19 cellular contexts compared by ENCODE assay signal in genomic region chr6:165876568-165876967, GRCh38.
DNase-seq lines count a peak whose midpoint lies in the region; ATAC-seq, FAIRE-seq and TF ChIP-seq lines count a peak whose summit lies in the region.
"Had no signal": no experiment of that assay in that cellular context is flagged by ENCODE, and none has a peak within 500 bp of the region (broad histone marks: within the 10 kb centered on the region; RNA-seq: fewer than 3 reads in every experiment).

No MANE protein-coding gene starts in this region.

- 12% methylated on average over 6 of the region's 6 CpGs for WGBS in esophagus muscularis mucosa

- no peaks in the 10 kb centered on the region for H3K27me3 ChIP-seq in esophagus muscularis mucosa
- H3K27me3 ChIP-seq: colonic mucosa had no signal

- no peak for FAIRE-seq in kidney (lab: Jason Lieb, UNC)
- FAIRE-seq: frontal cortex, small intestine had no signal

- TF ChIP-seq CTCF in esophagus muscularis mucosa (IDR thresholded peaks at IDR 0.05), result no peak
- TF ChIP-seq CTCF in kidney (IDR thresholded peaks at IDR 0.05; ENCODE audit: borderline replicate concordance, extremely low read depth, insufficient read depth), result no peak

- no peak for ATAC-seq in HG02642 (IDR thresholded peaks at IDR 0.05; ENCODE audit: poor library complexity, unreplicated experiment)
- no peak for ATAC-seq in GM19035 (IDR thresholded peaks at IDR 0.05; ENCODE audit: unreplicated experiment)
- ATAC-seq in HG02678 (IDR thresholded peaks at IDR 0.05; ENCODE audit: unreplicated experiment), result no peak
- ATAC-seq: activated naive CD4-positive, alpha-beta T cell treated with anti-CD3 and anti-CD28 coated beads, Interleukin-2, amount 50 U/mL, for 72 hours; T-helper 17 cell had no signal

- peaks cover 10 to 41% (median 28%) of the 10 kb centered on the region in 4 donors for H3K4me1 ChIP-seq in esophagus muscularis mucosa
- H3K4me1 ChIP-seq in kidney (ENCODE audit: control insufficient read depth in 1 of 2, insufficient read depth in 1 of 2, low read depth in 1 of 2, low read length in 2 of 2), result peaks cover 0 to 4% of the 10 kb centered on the region in 2 donors
- H3K4me1 ChIP-seq: colonic mucosa had no signal

- intact Hi-C loops in esophagus muscularis mucosa (cut with DNase I) (no loop called here), kidney (cut with DNase I) (no loop called here)

- TF ChIP-seq EP300 in esophagus muscularis mucosa (IDR thresholded peaks at IDR 0.05), result no peak

- H3K27ac ChIP-seq in esophagus muscularis mucosa (replicated peaks in 1 of 4) (peak overlapping the region; percentile 28 to 78 (median 71)), kidney (ENCODE audit: low read depth in 2 of 2, low read length in 2 of 2) (no peak overlapping the region)
- H3K27ac ChIP-seq: colonic mucosa had no signal

- TF ChIP-seq POLR2A in esophagus muscularis mucosa (IDR thresholded peaks at IDR 0.05; ENCODE audit: low read depth), result no peak

- DNase-seq in esophagus muscularis mucosa (ENCODE audit: extremely low spot score) (peak; percentile 92), kidney (peak; percentile 37), renal cortical epithelial cell (ENCODE audit: low read depth) (peak; percentile 7), NCI-H2107 treated with DMSO at 0.1 percent for 48 hours (lab: John Stamatoyannopoulos, UW; ENCODE audit: unreplicated experiment) (no peak)
- DNase-seq: activated CD4-positive, alpha-beta T cell treated with anti-CD3 and anti-CD28 coated beads for 1 hour; activated CD8-positive, alpha-beta memory T cell treated with anti-CD3 and anti-CD28 coated beads, Interleukin-2, amount 50 U/mL, for 48 hours; colonic mucosa; HFFc6; kidney glomerular epithelial cell; NCI-H2029 treated with DMSO at 0.1 percent for 48 hours; NCI-H82; small intestine; T-helper 17 cell had no signal

- no peaks in the 10 kb centered on the region for H3K36me3 ChIP-seq in esophagus muscularis mucosa
- no peaks in the 10 kb centered on the region for H3K36me3 ChIP-seq in kidney (ENCODE audit: control insufficient read depth in 1 of 2, insufficient read depth in 2 of 2, low read length in 2 of 2)
- H3K36me3 ChIP-seq: colonic mucosa had no signal

- H3K9me3 ChIP-seq in esophagus muscularis mucosa (no peaks in the 10 kb centered on the region), kidney (ENCODE audit: control insufficient read depth in 1 of 2, low read length in 2 of 2) (no peaks in the 10 kb centered on the region)
- H3K9me3 ChIP-seq: colonic mucosa had no signal

- H3K9ac ChIP-seq in kidney (ENCODE audit: low read length in 2 of 2), result no peak overlapping the region

- peak overlapping the region; percentile 12 to 26 (median 24) for H3K4me3 ChIP-seq in esophagus muscularis mucosa
- H3K4me3 ChIP-seq in kidney (ENCODE audit: low read length in 2 of 2), result peak overlapping the region; percentile 0 to 5
- H3K4me3 ChIP-seq: colonic mucosa had no signal

TF ChIP-seq in PFSK-1, 5 proteins besides CTCF, POLR2A, EP300 and RAD21:
- peak; percentile 68; the same call in 1 of the 2 replicates for TF ChIP-seq SIN3A (IDR thresholded peaks at IDR 0.05; ENCODE audit: borderline replicate concordance, insufficient read depth, low read length)
- no peak for TF ChIP-seq TAF1 (IDR thresholded peaks at IDR 0.05; ENCODE audit: borderline replicate concordance, insufficient read depth, low read length)
- TF ChIP-seq POLR2AphosphoS5 (IDR thresholded peaks at IDR 0.05; ENCODE audit: low read depth, low read length), result no peak

Comparison
In these comparisons a context has a peak if more than half of its experiments do, and no peak if none do; other contexts are left out.
1. H3K27ac ChIP-seq: peak in esophagus muscularis mucosa (4 of 4); none in kidney (0 of 2).